ENCODE assay signal across 2 cellular contexts in genomic region chr1:212677573-212677972, GRCh38.
A peak's percentile ranks its signal among the peaks of the same experiment; 100 is the strongest.
TF ChIP-seq lines count a peak whose summit lies in the region.

No MANE protein-coding gene starts in this region.

TF ChIP-seq in liver, 16 proteins besides CTCF, POLR2A, EP300 and RAD21:
- TF ChIP-seq HNF4A (conservative IDR thresholded peaks at IDR 0.05) = no peak
- TF ChIP-seq YY1 (IDR thresholded peaks at IDR 0.05) = no peak
- TF ChIP-seq REST (IDR thresholded peaks at IDR 0.05) = peak; percentile 37
- no peak for TF ChIP-seq HNF4G (IDR thresholded peaks at IDR 0.05)
- no peak for TF ChIP-seq RXRA (IDR thresholded peaks at IDR 0.05)
- TF ChIP-seq ZBTB33 (IDR thresholded peaks at IDR 0.05) = no peak
- no peak for TF ChIP-seq SP1 (IDR thresholded peaks at IDR 0.05)
- TF ChIP-seq FOXA2 (IDR thresholded peaks at IDR 0.05) = no peak

TF ChIP-seq in HepG2, 621 proteins besides CTCF, POLR2A, EP300 and RAD21:
- TF ChIP-seq ZNF646 (CRISPR knock-in tag; IDR thresholded peaks at IDR 0.05) (no peak), SALL2 (CRISPR knock-in tag; IDR thresholded peaks at IDR 0.05) (no peak), ZNF484 (CRISPR knock-in tag; IDR thresholded peaks at IDR 0.05; ENCODE audit: borderline replicate concordance, low read depth) (no peak), BORCS8-MEF2B (CRISPR knock-in tag; IDR thresholded peaks at IDR 0.05) (no peak), PLRG1 (conservative IDR thresholded peaks at IDR 0.05) (no peak), MEF2D (CRISPR knock-in tag; IDR thresholded peaks at IDR 0.05) (no peak), STAG1 (CRISPR knock-in tag; IDR thresholded peaks at IDR 0.05) (no peak), SMAD1 (CRISPR knock-in tag; IDR thresholded peaks at IDR 0.05; ENCODE audit: borderline replicate concordance, low read depth) (no peak), FOSL1 (CRISPR knock-in tag; IDR thresholded peaks at IDR 0.05; ENCODE audit: borderline replicate concordance) (no peak), MLXIP (CRISPR knock-in tag; IDR thresholded peaks at IDR 0.05; ENCODE audit: borderline replicate concordance) (no peak), ZNF746 (CRISPR knock-in tag; IDR thresholded peaks at IDR 0.05) (no peak), ZNF382 (CRISPR knock-in tag; IDR thresholded peaks at IDR 0.05; ENCODE audit: borderline replicate concordance) (no peak), PRDM15 (CRISPR knock-in tag; IDR thresholded peaks at IDR 0.05) (no peak), ZNF687 (CRISPR knock-in tag; IDR thresholded peaks at IDR 0.05) (no peak), PBX2 (CRISPR knock-in tag; IDR thresholded peaks at IDR 0.05) (no peak), REPIN1 (CRISPR knock-in tag; IDR thresholded peaks at IDR 0.05; ENCODE audit: borderline replicate concordance, low read depth) (no peak), THAP7 (CRISPR knock-in tag; IDR thresholded peaks at IDR 0.05) (no peak), ZBTB44 (CRISPR knock-in tag; IDR thresholded peaks at IDR 0.05) (no peak)
